9 cellular contexts compared by ENCODE assay signal in the genomic region with DNA sequence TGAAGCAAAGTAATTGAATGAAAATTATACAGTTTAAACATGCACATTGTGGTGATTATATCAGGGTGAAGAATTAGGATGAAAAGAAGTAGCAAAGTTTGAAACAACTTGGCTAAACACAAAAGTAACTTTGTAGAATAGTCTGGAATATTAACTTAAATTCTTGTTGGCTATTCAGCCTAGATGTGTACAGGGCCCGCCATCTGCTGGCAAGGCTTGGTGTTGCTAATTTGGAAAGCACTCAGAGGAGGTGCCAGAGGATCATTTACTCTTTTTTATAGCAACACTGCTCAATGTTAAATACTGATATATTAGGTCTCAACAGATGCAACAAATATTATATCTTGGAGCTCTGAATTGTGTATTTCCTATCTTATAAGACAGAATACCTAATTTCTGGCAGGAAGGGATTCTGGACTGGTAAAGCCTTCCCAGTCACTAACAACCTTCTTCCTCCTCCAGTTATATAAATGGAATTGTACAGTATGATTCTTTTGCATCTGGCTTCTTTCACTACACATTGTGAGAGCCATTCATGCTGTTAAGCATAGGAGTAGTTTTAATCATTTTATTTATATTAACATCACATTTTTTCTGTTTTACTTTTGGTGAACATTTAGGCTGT. TPM values are rescaled to one million over a fixed set of nuclear protein-coding genes. Genes with fewer than 3 reads are reported as not detected.
A peak's percentile ranks its signal among the peaks of the same experiment; 100 is the strongest.
DNase-seq lines count a peak whose midpoint lies in the region; ATAC-seq and TF ChIP-seq lines count a peak whose summit lies in the region.
"Had no signal": no experiment of that assay in that cellular context is flagged by ENCODE, and none has a peak within 500 bp of the region (broad histone marks: within the 10 kb centered on the region; RNA-seq: fewer than 3 reads in every experiment).

No MANE protein-coding gene starts in this region.

- no peak overlapping the region for H3K27ac Mint-ChIP-seq in activated naive CD8-positive, alpha-beta T cell treated with anti-CD3 and anti-CD28 coated beads for 36 hours
- no peak overlapping the region for H3K27ac Mint-ChIP-seq in progenitor cell of endocrine pancreas
- H3K27ac Mint-ChIP-seq: activated naive CD8-positive, alpha-beta T cell had no signal

- H3K27me3 Mint-ChIP-seq in activated naive CD8-positive, alpha-beta T cell treated with anti-CD3 and anti-CD28 coated beads for 36 hours = no peaks in the 10 kb centered on the region
- no peaks in the 10 kb centered on the region for H3K27me3 Mint-ChIP-seq in progenitor cell of endocrine pancreas

- H3K4me3 ChIP-seq in uterus = no peak overlapping the region

- intact Hi-C loops in Right ventricle myocardium superior (cut with DNase I) (loop anchor here (2.0 kb wide), 1 partner anchor 108 kb away; a partner anchor contains a TSS), uterus (cut with DNase I; ENCODE audit: low total_unique reads) (no loop called here)

- H3K36me3 ChIP-seq in uterus = no peaks in the 10 kb centered on the region

- peak; percentile 90 for TF ChIP-seq CTCF in progenitor cell of endocrine pancreas (IDR thresholded peaks at IDR 0.05; ENCODE audit: unreplicated experiment)
- peak; percentile 85 to 89 (median 88) for TF ChIP-seq CTCF in uterus (IDR thresholded peaks at IDR 0.05)

- ATAC-seq in GM21381 (IDR thresholded peaks at IDR 0.05; ENCODE audit: unreplicated experiment) (peak; percentile 79), SK-N-SH treated with all-trans-retinoic acid at 6 μM for 48 hours (peak; percentile 97), Right ventricle myocardium superior (ENCODE audit: poor library complexity) (peak; percentile 93)

- no peaks in the 10 kb centered on the region for H3K9me3 Mint-ChIP-seq in activated naive CD8-positive, alpha-beta T cell treated with anti-CD3 and anti-CD28 coated beads for 36 hours
- no peaks in the 10 kb centered on the region for H3K9me3 Mint-ChIP-seq in progenitor cell of endocrine pancreas (ENCODE audit: low read depth)

- H3K4me1 Mint-ChIP-seq in activated naive CD8-positive, alpha-beta T cell treated with anti-CD3 and anti-CD28 coated beads for 36 hours = no peaks in the 10 kb centered on the region
- H3K4me1 Mint-ChIP-seq in progenitor cell of endocrine pancreas (ENCODE audit: low read depth) = no peaks in the 10 kb centered on the region

- no peaks in the 10 kb centered on the region for H3K4me1 ChIP-seq in uterus

- no peaks in the 10 kb centered on the region for H3K27me3 ChIP-seq in uterus

- H3K9me3 ChIP-seq in uterus = no peaks in the 10 kb centered on the region

- TF ChIP-seq POLR2A in uterus (IDR thresholded peaks at IDR 0.05) = no peak

- H3K36me3 Mint-ChIP-seq in activated naive CD8-positive, alpha-beta T cell treated with anti-CD3 and anti-CD28 coated beads for 36 hours = no peaks in the 10 kb centered on the region
- peaks cover 10% of the 10 kb centered on the region for H3K36me3 Mint-ChIP-seq in progenitor cell of endocrine pancreas (ENCODE audit: insufficient read depth)

- H3K27ac ChIP-seq in uterus = peak overlapping the region; percentile 68 to 69

- DNase-seq in COLO668 (lab: John Stamatoyannopoulos, UW; ENCODE audit: unreplicated experiment) (peak; percentile 61), Kasumi-1 (lab: John Stamatoyannopoulos, UW) (peak; percentile 57 to 64), Right ventricle myocardium superior (peak; percentile 91), progenitor cell of endocrine pancreas (ENCODE audit: low spot score, unreplicated experiment) (peak; percentile 44), uterus (peak; percentile 79 to 83)
- peak; percentile 53 for DNase-seq in activated naive CD8-positive, alpha-beta T cell treated with anti-CD3 and anti-CD28 coated beads for 36 hours

- no peak overlapping the region for H3K4me3 Mint-ChIP-seq in activated naive CD8-positive, alpha-beta T cell treated with anti-CD3 and anti-CD28 coated beads for 36 hours
- no peak overlapping the region for H3K4me3 Mint-ChIP-seq in progenitor cell of endocrine pancreas (ENCODE audit: low read depth)
- H3K4me3 Mint-ChIP-seq: activated naive CD8-positive, alpha-beta T cell had no signal

TF ChIP-seq in SK-N-SH treated with all-trans-retinoic acid at 6 μM for 48 hours, 23 proteins besides CTCF, POLR2A, EP300 and RAD21:
- TF ChIP-seq PPARA (CRISPR knock-in tag; IDR thresholded peaks at IDR 0.05; ENCODE audit: borderline replicate concordance) = no peak
- TF ChIP-seq SNAI2 (CRISPR knock-in tag; IDR thresholded peaks at IDR 0.05) = no peak
- TF ChIP-seq ZFP30 (CRISPR knock-in tag; IDR thresholded peaks at IDR 0.05) = no peak
- no peak for TF ChIP-seq ZNF70 (CRISPR knock-in tag; IDR thresholded peaks at IDR 0.05)
- TF ChIP-seq, protein P1, sequence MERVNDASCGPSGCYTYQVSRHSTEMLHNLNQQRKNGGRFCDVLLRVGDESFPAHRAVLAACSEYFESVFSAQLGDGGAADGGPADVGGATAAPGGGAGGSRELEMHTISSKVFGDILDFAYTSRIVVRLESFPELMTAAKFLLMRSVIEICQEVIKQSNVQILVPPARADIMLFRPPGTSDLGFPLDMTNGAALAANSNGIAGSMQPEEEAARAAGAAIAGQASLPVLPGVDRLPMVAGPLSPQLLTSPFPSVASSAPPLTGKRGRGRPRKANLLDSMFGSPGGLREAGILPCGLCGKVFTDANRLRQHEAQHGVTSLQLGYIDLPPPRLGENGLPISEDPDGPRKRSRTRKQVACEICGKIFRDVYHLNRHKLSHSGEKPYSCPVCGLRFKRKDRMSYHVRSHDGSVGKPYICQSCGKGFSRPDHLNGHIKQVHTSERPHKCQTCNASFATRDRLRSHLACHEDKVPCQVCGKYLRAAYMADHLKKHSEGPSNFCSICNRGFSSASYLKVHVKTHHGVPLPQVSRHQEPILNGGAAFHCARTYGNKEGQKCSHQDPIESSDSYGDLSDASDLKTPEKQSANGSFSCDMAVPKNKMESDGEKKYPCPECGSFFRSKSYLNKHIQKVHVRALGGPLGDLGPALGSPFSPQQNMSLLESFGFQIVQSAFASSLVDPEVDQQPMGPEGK (CRISPR knock-in tag; IDR thresholded peaks at IDR 0.05; ENCODE audit: borderline replicate concordance) = no peak
- no peak for TF ChIP-seq TCF4 (CRISPR knock-in tag; IDR thresholded peaks at IDR 0.05; ENCODE audit: borderline replicate concordance)
- no peak for TF ChIP-seq RARB (CRISPR knock-in tag; IDR thresholded peaks at IDR 0.05)
- TF ChIP-seq ISL1 (CRISPR knock-in tag; IDR thresholded peaks at IDR 0.05) = no peak
- TF ChIP-seq ZNF8 (CRISPR knock-in tag; IDR thresholded peaks at IDR 0.05) = no peak
- no peak for TF ChIP-seq ZNF565 (CRISPR knock-in tag; conservative IDR thresholded peaks at IDR 0.05; ENCODE audit: low read depth)
- no peak for TF ChIP-seq CSDC2 (CRISPR knock-in tag; IDR thresholded peaks at IDR 0.05)
- no peak for TF ChIP-seq ARNTL (CRISPR knock-in tag; IDR thresholded peaks at IDR 0.05; ENCODE audit: borderline replicate concordance, low read depth)
- TF ChIP-seq GLIS3 (CRISPR knock-in tag; IDR thresholded peaks at IDR 0.05) = no peak
- TF ChIP-seq ZC3H10 (CRISPR knock-in tag; IDR thresholded peaks at IDR 0.05) = no peak
- TF ChIP-seq, protein P2, sequence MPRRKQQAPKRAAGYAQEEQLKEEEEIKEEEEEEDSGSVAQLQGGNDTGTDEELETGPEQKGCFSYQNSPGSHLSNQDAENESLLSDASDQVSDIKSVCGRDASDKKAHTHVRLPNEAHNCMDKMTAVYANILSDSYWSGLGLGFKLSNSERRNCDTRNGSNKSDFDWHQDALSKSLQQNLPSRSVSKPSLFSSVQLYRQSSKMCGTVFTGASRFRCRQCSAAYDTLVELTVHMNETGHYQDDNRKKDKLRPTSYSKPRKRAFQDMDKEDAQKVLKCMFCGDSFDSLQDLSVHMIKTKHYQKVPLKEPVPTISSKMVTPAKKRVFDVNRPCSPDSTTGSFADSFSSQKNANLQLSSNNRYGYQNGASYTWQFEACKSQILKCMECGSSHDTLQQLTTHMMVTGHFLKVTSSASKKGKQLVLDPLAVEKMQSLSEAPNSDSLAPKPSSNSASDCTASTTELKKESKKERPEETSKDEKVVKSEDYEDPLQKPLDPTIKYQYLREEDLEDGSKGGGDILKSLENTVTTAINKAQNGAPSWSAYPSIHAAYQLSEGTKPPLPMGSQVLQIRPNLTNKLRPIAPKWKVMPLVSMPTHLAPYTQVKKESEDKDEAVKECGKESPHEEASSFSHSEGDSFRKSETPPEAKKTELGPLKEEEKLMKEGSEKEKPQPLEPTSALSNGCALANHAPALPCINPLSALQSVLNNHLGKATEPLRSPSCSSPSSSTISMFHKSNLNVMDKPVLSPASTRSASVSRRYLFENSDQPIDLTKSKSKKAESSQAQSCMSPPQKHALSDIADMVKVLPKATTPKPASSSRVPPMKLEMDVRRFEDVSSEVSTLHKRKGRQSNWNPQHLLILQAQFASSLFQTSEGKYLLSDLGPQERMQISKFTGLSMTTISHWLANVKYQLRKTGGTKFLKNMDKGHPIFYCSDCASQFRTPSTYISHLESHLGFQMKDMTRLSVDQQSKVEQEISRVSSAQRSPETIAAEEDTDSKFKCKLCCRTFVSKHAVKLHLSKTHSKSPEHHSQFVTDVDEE (CRISPR knock-in tag; IDR thresholded peaks at IDR 0.05) = no peak
- TF ChIP-seq, protein P3, sequence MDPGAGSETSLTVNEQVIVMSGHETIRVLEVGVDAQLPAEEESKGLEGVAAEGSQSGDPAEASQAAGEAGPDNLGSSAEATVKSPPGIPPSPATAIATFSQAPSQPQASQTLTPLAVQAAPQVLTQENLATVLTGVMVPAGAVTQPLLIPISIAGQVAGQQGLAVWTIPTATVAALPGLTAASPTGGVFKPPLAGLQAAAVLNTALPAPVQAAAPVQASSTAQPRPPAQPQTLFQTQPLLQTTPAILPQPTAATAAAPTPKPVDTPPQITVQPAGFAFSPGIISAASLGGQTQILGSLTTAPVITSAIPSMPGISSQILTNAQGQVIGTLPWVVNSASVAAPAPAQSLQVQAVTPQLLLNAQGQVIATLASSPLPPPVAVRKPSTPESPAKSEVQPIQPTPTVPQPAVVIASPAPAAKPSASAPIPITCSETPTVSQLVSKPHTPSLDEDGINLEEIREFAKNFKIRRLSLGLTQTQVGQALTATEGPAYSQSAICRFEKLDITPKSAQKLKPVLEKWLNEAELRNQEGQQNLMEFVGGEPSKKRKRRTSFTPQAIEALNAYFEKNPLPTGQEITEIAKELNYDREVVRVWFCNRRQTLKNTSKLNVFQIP (CRISPR knock-in tag; IDR thresholded peaks at IDR 0.05; ENCODE audit: borderline replicate concordance, low read depth) = no peak

RNA-seq across cellular contexts. Expression of a gene that starts 36.1 kb away (rescaled TPM):
- total RNA-seq in activated naive CD8-positive, alpha-beta T cell treated with anti-CD3 and anti-CD28 coated beads for 36 hours = 1 to 10 TPM; 3.7 to 4.2 TPM
- total RNA-seq in Right ventricle myocardium superior (8.7 TPM), progenitor cell of endocrine pancreas (23.0 and 28.4 TPM in 2 replicates), uterus (10 to 100 TPM in 3 of 4 donors, 1 to 10 TPM in 1; 10.0 to 54.1 (median 31.0) TPM)

RNA-seq across cellular contexts. Expression of a gene that starts 38.0 kb away (rescaled TPM):
- 10 to 100 TPM in 1 of 2 experiments, 1 to 10 TPM in 1; 9.9 to 12.4 TPM for total RNA-seq in activated naive CD8-positive, alpha-beta T cell treated with anti-CD3 and anti-CD28 coated beads for 36 hours
- 21.7 TPM for total RNA-seq in Right ventricle myocardium superior
- 36.5 and 44.9 TPM in 2 replicates for total RNA-seq in progenitor cell of endocrine pancreas
- total RNA-seq in uterus = 10 to 100 TPM; 28.8 to 50.3 (median 35.5) TPM
